In genomic region chr15:40593588-40594428, GRCh38 we compare ENCODE assay signal across 8 cellular contexts. TPM values are rescaled to one million over a fixed set of nuclear protein-coding genes. Genes with fewer than 3 reads are reported as not detected.
DNase-seq lines count a peak whose midpoint lies in the region; ATAC-seq and TF ChIP-seq lines count a peak whose summit lies in the region.

A gene with protein sequence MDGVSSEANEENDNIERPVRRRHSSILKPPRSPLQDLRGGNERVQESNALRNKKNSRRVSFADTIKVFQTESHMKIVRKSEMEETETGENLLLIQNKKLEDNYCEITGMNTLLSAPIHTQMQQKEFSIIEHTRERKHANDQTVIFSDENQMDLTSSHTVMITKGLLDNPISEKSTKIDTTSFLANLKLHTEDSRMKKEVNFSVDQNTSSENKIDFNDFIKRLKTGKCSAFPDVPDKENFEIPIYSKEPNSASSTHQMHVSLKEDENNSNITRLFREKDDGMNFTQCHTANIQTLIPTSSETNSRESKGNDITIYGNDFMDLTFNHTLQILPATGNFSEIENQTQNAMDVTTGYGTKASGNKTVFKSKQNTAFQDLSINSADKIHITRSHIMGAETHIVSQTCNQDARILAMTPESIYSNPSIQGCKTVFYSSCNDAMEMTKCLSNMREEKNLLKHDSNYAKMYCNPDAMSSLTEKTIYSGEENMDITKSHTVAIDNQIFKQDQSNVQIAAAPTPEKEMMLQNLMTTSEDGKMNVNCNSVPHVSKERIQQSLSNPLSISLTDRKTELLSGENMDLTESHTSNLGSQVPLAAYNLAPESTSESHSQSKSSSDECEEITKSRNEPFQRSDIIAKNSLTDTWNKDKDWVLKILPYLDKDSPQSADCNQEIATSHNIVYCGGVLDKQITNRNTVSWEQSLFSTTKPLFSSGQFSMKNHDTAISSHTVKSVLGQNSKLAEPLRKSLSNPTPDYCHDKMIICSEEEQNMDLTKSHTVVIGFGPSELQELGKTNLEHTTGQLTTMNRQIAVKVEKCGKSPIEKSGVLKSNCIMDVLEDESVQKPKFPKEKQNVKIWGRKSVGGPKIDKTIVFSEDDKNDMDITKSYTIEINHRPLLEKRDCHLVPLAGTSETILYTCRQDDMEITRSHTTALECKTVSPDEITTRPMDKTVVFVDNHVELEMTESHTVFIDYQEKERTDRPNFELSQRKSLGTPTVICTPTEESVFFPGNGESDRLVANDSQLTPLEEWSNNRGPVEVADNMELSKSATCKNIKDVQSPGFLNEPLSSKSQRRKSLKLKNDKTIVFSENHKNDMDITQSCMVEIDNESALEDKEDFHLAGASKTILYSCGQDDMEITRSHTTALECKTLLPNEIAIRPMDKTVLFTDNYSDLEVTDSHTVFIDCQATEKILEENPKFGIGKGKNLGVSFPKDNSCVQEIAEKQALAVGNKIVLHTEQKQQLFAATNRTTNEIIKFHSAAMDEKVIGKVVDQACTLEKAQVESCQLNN (N-terminal part only) (plus strand): TSS chr15:40594249. CDS start chr15:40602932, 8,683 bp downstream.

- H3K27me3 ChIP-seq in effector memory CD4-positive, alpha-beta T cell (replicated peaks; ENCODE audit: control insufficient read depth, insufficient read depth, low read length, poor library complexity, severe bottlenecking): no peaks in the 10 kb centered on the region
- H3K27me3 ChIP-seq in lung (ENCODE audit: control insufficient read depth, insufficient read depth): no peaks in the 10 kb centered on the region

- DNase-seq in CMK (ENCODE audit: low read depth): peak; percentile 64
- DNase-seq in HT1080 (ENCODE audit: low read depth): peak; percentile 94
- peak; percentile 89 to 97 for DNase-seq in NOMO-1 (lab: John Stamatoyannopoulos, UW; ENCODE audit: unreplicated experiment in 2 of 2)
- peak; percentile 99 for DNase-seq in activated CD8-positive, alpha-beta memory T cell treated with anti-CD3 and anti-CD28 coated beads for 24 hours
- peak; percentile 70 to 83 (median 76) for DNase-seq in effector memory CD4-positive, alpha-beta T cell
- DNase-seq in lung (ENCODE audit: low spot score): peak; percentile 89
- peak; percentile 79 to 89 (median 82) for DNase-seq in stimulated activated CD4-positive, alpha-beta T cell treated with anti-CD3 and anti-CD28 coated beads, TNF-alpha, amount 100 ng/mL, for 24 hours (ENCODE audit: low read depth in 3 of 3)

- H3K27ac ChIP-seq in effector memory CD4-positive, alpha-beta T cell (ENCODE audit: insufficient read depth, low read length, poor library complexity, severe bottlenecking): peak within 1 kb of the TSS; percentile 91
- H3K27ac ChIP-seq in lung (ENCODE audit: low read depth in 1 of 2, low read length in 1 of 2): peak within 1 kb of the TSS; percentile 79 to 83

- no peaks in the 10 kb centered on the region for H3K36me3 ChIP-seq in effector memory CD4-positive, alpha-beta T cell (ENCODE audit: control insufficient read depth, insufficient read depth, low read length)
- H3K36me3 ChIP-seq in lung (ENCODE audit: control insufficient read depth in 2 of 2, insufficient read depth in 2 of 2, low read length in 2 of 2): no peaks in the 10 kb centered on the region

- WGBS in lung, 2 donors: 3% methylated on average over 41 of the region's 41 CpGs

- ATAC-seq in GM21360 (IDR thresholded peaks at IDR 0.05; ENCODE audit: unreplicated experiment) (peak; percentile 51), lung (ENCODE audit: insufficient read depth, low FRiP score) (peak; percentile 86)

- peak within 1 kb of the TSS; percentile 73 for H3K4me3 ChIP-seq in effector memory CD4-positive, alpha-beta T cell (ENCODE audit: insufficient read depth, low read depth, low read length, poor library complexity, severe bottlenecking)
- H3K4me3 ChIP-seq in lung: peak within 1 kb of the TSS; percentile 42

- H3K4me1 ChIP-seq in effector memory CD4-positive, alpha-beta T cell (ENCODE audit: control insufficient read depth, insufficient read depth, low read length, poor library complexity, severe bottlenecking): no peaks in the 10 kb centered on the region
- no peaks in the 10 kb centered on the region for H3K4me1 ChIP-seq in lung (ENCODE audit: control insufficient read depth in 2 of 2, insufficient read depth in 2 of 2, low read length in 2 of 2)

- H3K9me3 ChIP-seq in effector memory CD4-positive, alpha-beta T cell (ENCODE audit: control insufficient read depth, low read length): no peaks in the 10 kb centered on the region
- H3K9me3 ChIP-seq in lung (ENCODE audit: control insufficient read depth in 2 of 2, insufficient read depth in 1 of 2, low read length in 1 of 2): no peaks in the 10 kb centered on the region

- TF ChIP-seq CTCF in lung (IDR thresholded peaks at IDR 0.05; ENCODE audit: control extremely low read depth, extremely low read depth): no peak

RNA-seq across cellular contexts. Expression of the gene that starts here (rescaled TPM):
- total RNA-seq in HT1080 (2014; rRNA removed; shearing (Covaris generic)): 27.0 and 27.3 TPM in 2 replicates
- polyA plus RNA-seq in HT1080 (2015; cell fraction: cytosol; rRNA removed): 7.8 and 10.4 TPM in 2 replicates
- polyA plus RNA-seq in HT1080 (2015; cell fraction: nucleus; rRNA removed): 118 and 206 TPM in 2 replicates
- 1 to 10 TPM in 1 of 2 donors, under 1 TPM in 1; 0.95 to 5.4 TPM for total RNA-seq in lung
- under 1 TPM; 0.45 to 0.53 TPM for polyA plus RNA-seq in lung

Comparison
In these comparisons a context has a peak if more than half of its experiments do, and no peak if none do; other contexts are left out.
1. Peak in every context shown above with its lines: DNase-seq, ATAC-seq, H3K4me3 ChIP-seq and H3K27ac ChIP-seq.